8 cellular contexts compared by ENCODE assay signal in the genomic region with DNA sequence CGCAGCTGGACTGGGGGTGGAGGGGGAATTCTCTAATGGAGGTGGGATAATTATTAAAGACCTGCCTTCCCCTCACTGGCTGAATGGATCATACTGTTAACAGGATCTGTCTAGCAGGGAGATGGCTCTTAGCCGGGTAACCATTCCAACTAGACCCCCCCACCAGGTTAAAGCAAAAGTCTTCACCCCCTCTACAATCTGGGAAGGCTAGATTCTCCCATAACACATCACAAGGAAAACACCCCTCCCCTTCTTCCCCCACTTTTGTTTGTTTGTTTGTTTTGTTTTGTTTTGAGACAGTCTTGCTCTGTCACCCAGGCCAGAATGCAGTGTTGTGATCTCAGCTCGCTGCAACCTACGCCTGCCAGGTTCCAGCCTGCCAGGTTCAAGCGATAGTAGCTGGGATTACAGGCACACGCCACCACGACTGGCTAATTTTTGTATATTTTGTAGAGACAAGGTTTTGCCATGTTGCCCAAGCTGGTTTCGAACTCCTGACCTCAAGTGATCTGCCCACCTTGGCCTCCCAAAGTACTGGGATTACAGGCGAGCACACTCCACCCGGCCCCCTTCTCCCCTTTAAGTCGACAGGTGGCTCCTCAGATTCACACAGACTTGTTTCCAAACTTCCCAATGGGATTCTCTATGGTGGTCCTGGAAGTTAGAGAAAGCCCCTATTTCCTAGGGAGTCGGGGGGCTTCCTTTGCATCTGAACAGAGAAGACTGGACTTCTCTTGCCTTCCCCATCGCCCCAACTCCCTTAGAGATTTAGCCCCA. TPM values are rescaled to one million over a fixed set of nuclear protein-coding genes. Genes with fewer than 3 reads are reported as not detected.
DNase-seq lines count a peak whose midpoint lies in the region; ATAC-seq and TF ChIP-seq lines count a peak whose summit lies in the region.

No MANE protein-coding gene starts in this region.

- H2AFZ ChIP-seq in smooth muscle cell (ENCODE audit: low read depth), result no peak overlapping the region

- peaks cover 25% of the 10 kb centered on the region for H3F3A ChIP-seq in smooth muscle cell (ENCODE audit: low read depth)

- H3K4me1 ChIP-seq in smooth muscle cell (ENCODE audit: low read depth), result peaks cover 47% of the 10 kb centered on the region
- peaks cover 0 to 4% of the 10 kb centered on the region in 2 donors for H3K4me1 ChIP-seq in aorta (ENCODE audit: control insufficient read depth in 1 of 2, insufficient read depth in 2 of 2, low read length in 2 of 2)

- intact Hi-C loops in activated CD8-positive, alpha-beta T cell treated with anti-CD3 and anti-CD28 coated beads for 36 hours (cut with micrococcal nuclease), result loop anchor here (10.0 kb wide), 1 partner anchor 361 kb away; a partner anchor contains a TSS
- intact Hi-C loops in aorta (cut with DNase I), result loop anchor here in 1 of 2 donors (5.0 kb wide), 1 partner anchor 111 kb away; a partner anchor contains a TSS

- no peaks in the 10 kb centered on the region for H3K36me3 ChIP-seq in smooth muscle cell (ENCODE audit: low read depth)
- peaks cover 0 to 1% of the 10 kb centered on the region in 2 donors for H3K36me3 ChIP-seq in aorta (ENCODE audit: control insufficient read depth in 1 of 2, insufficient read depth in 2 of 2, low read length in 1 of 2)

- peaks cover 63% of the 10 kb centered on the region for H3K4me1 Mint-ChIP-seq in activated CD8-positive, alpha-beta T cell treated with anti-CD3 and anti-CD28 coated beads for 36 hours (ENCODE audit: low read depth)

- no peaks in the 10 kb centered on the region for H3K9me3 Mint-ChIP-seq in activated CD8-positive, alpha-beta T cell treated with anti-CD3 and anti-CD28 coated beads for 36 hours

- 43% methylated on average over 13 of the region's 13 CpGs for WGBS in smooth muscle cell (ENCODE audit: low lambda C conversion rate)
- 25 to 33% methylated on average over 13 of the region's 13 CpGs for WGBS in aorta, 2 donors

- H3K9me3 ChIP-seq in smooth muscle cell (replicated peaks; ENCODE audit: low read depth) (no peaks in the 10 kb centered on the region), aorta (ENCODE audit: control insufficient read depth, low read length) (no peaks in the 10 kb centered on the region)

- CTCF ChIA-PET in activated CD8-positive, alpha-beta T cell treated with anti-CD3 and anti-CD28 coated beads for 36 hours (lab: Charles Lee), result interaction anchor here (0.7 to 3.7 kb wide), 6 partner anchors 9 to 119 kb away, joined by 3 to 27 read pairs (median 3); no protein-coding TSS in a partner anchor

- peak overlapping the region; percentile 98 for H3K4me2 ChIP-seq in smooth muscle cell

- peaks cover 66% of the 10 kb centered on the region for H3K79me2 ChIP-seq in smooth muscle cell (ENCODE audit: low read depth)

- H3K27ac ChIP-seq in HL-60 (replicated peaks) (no peak overlapping the region), smooth muscle cell (ENCODE audit: low read depth) (peak overlapping the region; percentile 54), aorta (ENCODE audit: low read depth in 1 of 2, low read length in 2 of 2) (peak overlapping the region in 1 of 2 donors; percentile 7)

- peak overlapping the region; percentile 83 for H3K9ac ChIP-seq in smooth muscle cell (ENCODE audit: low read depth)

- in situ Hi-C loops in GM13976 (cut with MboI; ENCODE audit: low sequenced_read_pairs, unreplicated experiment), result no loop called here

- peak overlapping the region; percentile 91 for H3K4me3 Mint-ChIP-seq in activated CD8-positive, alpha-beta T cell treated with anti-CD3 and anti-CD28 coated beads for 36 hours

- H3K27me3 ChIP-seq in HL-60 (ENCODE audit: insufficient read depth, poor library complexity, severe bottlenecking), result no peaks in the 10 kb centered on the region
- H3K27me3 ChIP-seq in smooth muscle cell (ENCODE audit: low read depth), result no peaks in the 10 kb centered on the region
- H3K27me3 ChIP-seq in aorta (ENCODE audit: control insufficient read depth in 1 of 2, insufficient read depth in 2 of 2, low read length in 1 of 2), result no peaks in the 10 kb centered on the region

- no peak for DNase-seq in HL-60 (ENCODE audit: low read depth in 1 of 2, low spot score in 1 of 2)
- peak; percentile 32 for DNase-seq in activated CD8-positive, alpha-beta T cell treated with anti-CD3 and anti-CD28 coated beads for 36 hours
- no peak for DNase-seq in smooth muscle cell (lab: John Stamatoyannopoulos, UW; ENCODE audit: unreplicated experiment)
- DNase-seq in aorta, result no peak
- DNase-seq in H4 (ENCODE audit: low spot score), result no peak
- DNase-seq in GM13976 (ENCODE audit: low spot score), result no peak

- no peak for ATAC-seq in activated CD8-positive, alpha-beta T cell treated with anti-CD3 and anti-CD28 coated beads for 36 hours
- ATAC-seq in aorta (ENCODE audit: low FRiP score) (no peak), HG02571 (IDR thresholded peaks at IDR 0.05; ENCODE audit: unreplicated experiment) (no peak)

- H3K4me3 ChIP-seq in HL-60 (replicated peaks; ENCODE audit: insufficient read depth, low read length), result peak overlapping the region; percentile 77
- H3K4me3 ChIP-seq in iPS-11a (ENCODE audit: low read depth, low read length), result peak overlapping the region; percentile 93
- H3K4me3 ChIP-seq in smooth muscle cell, result peak overlapping the region; percentile 69
- peak overlapping the region in 1 of 2 donors; percentile 84 for H3K4me3 ChIP-seq in aorta (ENCODE audit: low read length in 2 of 2)

- H4K20me1 ChIP-seq in smooth muscle cell (ENCODE audit: low read depth), result peaks cover 54% of the 10 kb centered on the region

- no peaks in the 10 kb centered on the region for H3K27me3 Mint-ChIP-seq in activated CD8-positive, alpha-beta T cell treated with anti-CD3 and anti-CD28 coated beads for 36 hours

- POLR2A ChIA-PET in activated CD8-positive, alpha-beta T cell treated with anti-CD3 and anti-CD28 coated beads for 36 hours (lab: Charles Lee), result interaction anchor here (0.9 to 9.6 kb wide), 4 partner anchors 12 to 92 kb away, joined by 4 to 95 read pairs (median 34); a partner anchor contains a TSS

- H3K36me3 Mint-ChIP-seq in activated CD8-positive, alpha-beta T cell treated with anti-CD3 and anti-CD28 coated beads for 36 hours (ENCODE audit: low read depth), result peaks cover 17% of the 10 kb centered on the region

- peak overlapping the region; percentile 85 for H3K27ac Mint-ChIP-seq in activated CD8-positive, alpha-beta T cell treated with anti-CD3 and anti-CD28 coated beads for 36 hours

- TF ChIP-seq CTCF in HL-60 (IDR thresholded peaks at IDR 0.05; ENCODE audit: insufficient read depth, low read length) (no peak), smooth muscle cell (IDR thresholded peaks at IDR 0.05; ENCODE audit: borderline replicate concordance, insufficient read depth, poor library complexity, severe bottlenecking) (no peak), GM13976 (IDR thresholded peaks at IDR 0.05; ENCODE audit: borderline replicate concordance, control extremely low read depth, extremely low read depth, insufficient read depth, missing control alignments) (no peak)
- no peak for TF ChIP-seq CTCF in activated CD8-positive, alpha-beta T cell treated with anti-CD3 and anti-CD28 coated beads for 36 hours (IDR thresholded peaks at IDR 0.05)

RNA-seq across cellular contexts. Expression of a gene that starts 3.5 kb away (rescaled TPM):
- total RNA-seq in activated CD8-positive, alpha-beta T cell treated with anti-CD3 and anti-CD28 coated beads for 36 hours, result 10 to 100 TPM; 80.1 to 89.3 TPM
- total RNA-seq in smooth muscle cell (33.4 and 34.1 TPM in 2 replicates), aorta (100 to 1,000 TPM in 1 of 2 donors, 10 to 100 TPM in 1; 89.3 to 130 TPM)
- polyA plus RNA-seq in smooth muscle cell (26.2 and 38.3 TPM in 2 replicates), aorta (10 to 100 TPM; 15.2 to 35.2 TPM)
- 22.2 and 28.4 TPM in 2 replicates for total RNA-seq in H4 (2014; rRNA removed; shearing (Covaris generic))

RNA-seq across cellular contexts. Expression of a gene that starts 12.1 kb away (rescaled TPM):
- total RNA-seq in activated CD8-positive, alpha-beta T cell treated with anti-CD3 and anti-CD28 coated beads for 36 hours, result 100 to 1,000 TPM; 859 to 869 TPM
- total RNA-seq in smooth muscle cell (489 and 498 TPM in 2 replicates), aorta (100 to 1,000 TPM; 216 to 262 TPM)
- polyA plus RNA-seq in smooth muscle cell (953 and 954 TPM in 2 replicates), aorta (100 to 1,000 TPM; 289 to 327 TPM)
- total RNA-seq in H4 (2014; rRNA removed; shearing (Covaris generic)), result 765 and 888 TPM in 2 replicates

RNA-seq across cellular contexts. Expression of a gene that starts 54.4 kb away (rescaled TPM):
- total RNA-seq in activated CD8-positive, alpha-beta T cell treated with anti-CD3 and anti-CD28 coated beads for 36 hours, result 100 to 1,000 TPM; 381 to 406 TPM
- total RNA-seq in smooth muscle cell (128 TPM in 2 replicates), aorta (100 to 1,000 TPM; 148 to 153 TPM)
- polyA plus RNA-seq in smooth muscle cell (160 and 165 TPM in 2 replicates), aorta (100 to 1,000 TPM; 142 to 221 TPM)
- total RNA-seq in H4 (2014; rRNA removed; shearing (Covaris generic)), result 139 and 202 TPM in 2 replicates
